14 cellular contexts compared by ENCODE assay signal in genomic region chr10:81838950-81839349, GRCh38. TPM values are rescaled to one million over a fixed set of nuclear protein-coding genes. Genes with fewer than 3 reads are reported as not detected.
A peak's percentile ranks its signal among the peaks of the same experiment; 100 is the strongest.
DNase-seq lines count a peak whose midpoint lies in the region; ATAC-seq and TF ChIP-seq lines count a peak whose summit lies in the region.
"Had no signal": no experiment of that assay in that cellular context is flagged by ENCODE, and none has a peak within 500 bp of the region (broad histone marks: within the 10 kb centered on the region; RNA-seq: fewer than 3 reads in every experiment).

No MANE protein-coding gene starts in this region.

- intact Hi-C loops in Right ventricle myocardium inferior (cut with DNase I): no loop called here

- H3K27me3 Mint-ChIP-seq in neural progenitor cell (ENCODE audit: insufficient read depth, low read depth): no peaks in the 10 kb centered on the region

- no peaks in the 10 kb centered on the region for H3F3A ChIP-seq in neural progenitor cell (ENCODE audit: low read depth)

- no peaks in the 10 kb centered on the region for H3K36me3 ChIP-seq in neural progenitor cell
- H3K36me3 ChIP-seq: MG63, SJSA1 had no signal

- H3K9me3 ChIP-seq in neural progenitor cell (ENCODE audit: low read depth): no peaks in the 10 kb centered on the region
- H3K9me3 ChIP-seq: MG63 had no signal

- in situ Hi-C loops in KBM-7 (cut with MboI; ENCODE audit: low pct_unique_long_range_greater_than_20kb, low sequenced_read_pairs): no loop called here

- no peaks in the 10 kb centered on the region for H3K27me3 ChIP-seq in neural progenitor cell
- H3K27me3 ChIP-seq: MG63, SJSA1 had no signal

- no peaks in the 10 kb centered on the region for H4K20me1 ChIP-seq in neural progenitor cell (ENCODE audit: low read depth)

- H3K4me2 ChIP-seq in neural progenitor cell: no peak overlapping the region

- DNase-seq in DMS114 treated with DMSO at 0.1 percent for 48 hours (lab: John Stamatoyannopoulos, UW; ENCODE audit: unreplicated experiment) (peak; percentile 2), KBM-7 (peak; percentile 10), choroid plexus epithelial cell (ENCODE audit: low read depth) (peak; percentile 13), neural progenitor cell (ENCODE audit: low spot score) (peak; percentile 53), HCEC 1CT (no peak), Right ventricle myocardium inferior (ENCODE audit: missing footprints) (no peak), NK-92 (lab: John Stamatoyannopoulos, UW; ENCODE audit: unreplicated experiment) (no peak)
- DNase-seq: activated T-cell treated with anti-CD3 and anti-CD28 coated beads, Interleukin-2, amount 50 U/mL, for 48 hours; MG63; NCI-H446 treated with DMSO at 0.1 percent for 48 hours; right cardiac atrium had no signal

- H3K36me3 Mint-ChIP-seq in neural progenitor cell: no peaks in the 10 kb centered on the region

- peak; percentile 50 for TF ChIP-seq CTCF in choroid plexus epithelial cell (conservative IDR thresholded peaks at IDR 0.05; ENCODE audit: low read depth, low read length)
- TF ChIP-seq CTCF in neural progenitor cell (IDR thresholded peaks at IDR 0.05): peak; percentile 62

- no peaks in the 10 kb centered on the region for H3K79me2 ChIP-seq in neural progenitor cell (ENCODE audit: low read depth)

- H3K4me1 ChIP-seq in neural progenitor cell: peaks cover 10% of the 10 kb centered on the region
- H3K4me1 ChIP-seq: SJSA1 had no signal

- no peak overlapping the region for H2AFZ ChIP-seq in neural progenitor cell (replicated peaks)

- H3K27ac Mint-ChIP-seq in neural progenitor cell: no peak overlapping the region

- no peak overlapping the region for H3K9ac ChIP-seq in neural progenitor cell

- no peaks in the 10 kb centered on the region for H3K9me3 Mint-ChIP-seq in neural progenitor cell

- H3K4me3 ChIP-seq in choroid plexus epithelial cell (ENCODE audit: low read depth, low read length) (no peak overlapping the region), neural progenitor cell (no peak overlapping the region)
- H3K4me3 ChIP-seq: MG63, SJSA1 had no signal

- no peak overlapping the region for H3K4me3 Mint-ChIP-seq in neural progenitor cell

- no peak for ATAC-seq in Right ventricle myocardium inferior
- ATAC-seq: activated CD4-positive, CD25-positive, alpha-beta regulatory T cell treated with anti-CD3 and anti-CD28 coated beads, Interleukin-2, amount 50 U/mL, for 24 hours; esophagus mucosa had no signal

- no peak overlapping the region for H3K27ac ChIP-seq in neural progenitor cell
- H3K27ac ChIP-seq: SJSA1 had no signal

- peaks cover 20% of the 10 kb centered on the region for H3K4me1 Mint-ChIP-seq in neural progenitor cell

RNA-seq across cellular contexts. Expression of gene NRG3, which starts 36.0 kb away (rescaled TPM):
- total RNA-seq in neural progenitor cell (ENCODE audit: low replicate concordance) (1.9 and 3.8 TPM in 2 replicates), Right ventricle myocardium inferior (not detected)
- total RNA-seq: esophagus mucosa, SJSA1 had no signal

Comparison
In these comparisons a context has a peak if more than half of its experiments do, and no peak if none do; other contexts are left out.
1. DNase-seq: peak in DMS114 treated with DMSO at 0.1 percent for 48 hours (single experiment), KBM-7 (single experiment), choroid plexus epithelial cell (single experiment) and neural progenitor cell (single experiment); none in HCEC 1CT (single experiment), Right ventricle myocardium inferior (single experiment) and NK-92 (single experiment).